In the genomic region with DNA sequence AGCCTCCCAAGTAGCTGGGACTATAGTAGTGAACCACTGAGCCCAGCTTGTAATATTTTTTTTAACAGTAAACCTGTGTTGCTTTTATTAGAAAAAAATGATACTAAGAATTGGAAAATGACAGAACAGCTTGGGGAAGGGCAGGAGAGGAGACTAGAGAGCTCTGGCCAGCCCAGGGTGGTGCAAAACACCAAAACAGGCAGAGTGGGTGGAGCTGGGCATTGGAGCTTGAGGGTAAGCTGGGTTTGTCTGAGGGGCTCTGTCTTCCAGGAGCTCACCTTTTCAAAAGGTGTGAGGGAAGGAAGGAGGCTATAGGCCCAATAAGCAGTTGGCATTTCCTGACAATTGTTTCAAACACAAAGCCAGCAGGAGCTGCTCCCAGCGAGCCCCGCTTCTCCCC, we compare ENCODE assay signal across 1 cellular context.
TF ChIP-seq lines count a peak whose summit lies in the region.

No MANE protein-coding gene starts in this region.

TF ChIP-seq in IMR-90, 13 proteins besides CTCF, POLR2A, EP300 and RAD21:
- TF ChIP-seq SMC3 (IDR thresholded peaks at IDR 0.05; ENCODE audit: low read depth, low read length), result no peak
- no peak for TF ChIP-seq NFE2L2 (IDR thresholded peaks at IDR 0.05; ENCODE audit: low read depth, low read length)
- TF ChIP-seq MAFK (IDR thresholded peaks at IDR 0.05; ENCODE audit: low read depth, low read length), result no peak
- no peak for TF ChIP-seq BHLHE40 (IDR thresholded peaks at IDR 0.05; ENCODE audit: low read depth, low read length)
- TF ChIP-seq CEBPB (IDR thresholded peaks at IDR 0.05; ENCODE audit: low read depth, low read length), result no peak
- TF ChIP-seq ELK1 (IDR thresholded peaks at IDR 0.05; ENCODE audit: borderline replicate concordance, low read depth, low read length), result no peak
